Comparison of ENCODE assay signal across 25 cellular contexts in genomic region chr3:157300091-157300490, GRCh38.
"Had no signal": no experiment of that assay in that cellular context is flagged by ENCODE, and none has a peak within 500 bp of the region (broad histone marks: within the 10 kb centered on the region; RNA-seq: fewer than 3 reads in every experiment).

No MANE protein-coding gene starts in this region.

- DNase-seq: activated CD4-positive, CD25-positive, alpha-beta regulatory T cell treated with anti-CD3 and anti-CD28 coated beads, Interleukin-2, amount 50 U/mL, for 72 hours; activated CD8-positive, alpha-beta memory T cell treated with anti-CD3 and anti-CD28 coated beads for 24 hours; activated CD8-positive, alpha-beta memory T cell treated with anti-CD3 and anti-CD28 coated beads, Interleukin-2, amount 50 U/mL, for 48 hours; activated effector memory CD4-positive, alpha-beta T cell treated with anti-CD3 and anti-CD28 coated beads, Interleukin-2, amount 50 U/mL, for 16 hours; activated T-cell treated with anti-CD3 and anti-CD28 coated beads, Interleukin-2, amount 50 U/mL, for 72 hours; adrenal gland; caudate nucleus; endodermal cell; left ventricle myocardium superior; mucosa of descending colon; naive thymus-derived CD8-positive, alpha-beta T cell; pancreas; right lobe of liver; stimulated activated CD4-positive, alpha-beta T cell treated with anti-CD3 and anti-CD28 coated beads, Interleukin-12 subunit alpha, Interleukin-12 subunit beta, amount 100 ng/mL, for 4 hours; stimulated activated CD4-positive, alpha-beta T cell treated with anti-CD3 and anti-CD28 coated beads, Interleukin-1b, Interleukin-23, amount 100 ng/mL, for 48 hours; stimulated activated CD8-positive, alpha-beta memory T cell treated with anti-CD3 and anti-CD28 coated beads, Interleukin-4, amount 100 ng/mL, for 48 hours; stimulated activated naive CD4-positive, alpha-beta T cell; SW 1271; T-helper 2 cell; thyroid gland had no signal

- H3K4me1 ChIP-seq: adrenal gland, pancreas, right lobe of liver, thyroid gland had no signal

- H3K9me3 Mint-ChIP-seq: activated naive CD4-positive, alpha-beta T cell treated with anti-CD3 and anti-CD28 coated beads, Interleukin-2, amount 50 U/mL, for 24 hours; activated T-cell treated with anti-CD3 and anti-CD28 coated beads, Interleukin-2, amount 50 U/mL, for 72 hours; endodermal cell; memory B cell; naive thymus-derived CD8-positive, alpha-beta T cell had no signal

- H3K4me1 Mint-ChIP-seq: activated naive CD4-positive, alpha-beta T cell treated with anti-CD3 and anti-CD28 coated beads, Interleukin-2, amount 50 U/mL, for 24 hours; memory B cell; naive thymus-derived CD8-positive, alpha-beta T cell had no signal

- H3K4me3 ChIP-seq: adrenal gland, mucosa of descending colon, pancreas, right lobe of liver, thyroid gland had no signal

- H3K27me3 Mint-ChIP-seq: activated naive CD4-positive, alpha-beta T cell treated with anti-CD3 and anti-CD28 coated beads, Interleukin-2, amount 50 U/mL, for 24 hours; naive thymus-derived CD8-positive, alpha-beta T cell had no signal

- H3K27me3 ChIP-seq: adrenal gland, pancreas, right lobe of liver, thyroid gland had no signal

- H3K27ac Mint-ChIP-seq: activated naive CD4-positive, alpha-beta T cell treated with anti-CD3 and anti-CD28 coated beads, Interleukin-2, amount 50 U/mL, for 24 hours; activated T-cell treated with anti-CD3 and anti-CD28 coated beads, Interleukin-2, amount 50 U/mL, for 72 hours; endodermal cell; memory B cell; naive thymus-derived CD8-positive, alpha-beta T cell had no signal

- FAIRE-seq: colon, pancreas had no signal

- H3K36me3 ChIP-seq: adrenal gland, pancreas, right lobe of liver, thyroid gland had no signal

- H3K4me3 Mint-ChIP-seq: activated naive CD4-positive, alpha-beta T cell treated with anti-CD3 and anti-CD28 coated beads, Interleukin-2, amount 50 U/mL, for 24 hours; activated T-cell treated with anti-CD3 and anti-CD28 coated beads, Interleukin-2, amount 50 U/mL, for 72 hours; endodermal cell; memory B cell; naive thymus-derived CD8-positive, alpha-beta T cell had no signal

- H3K36me3 Mint-ChIP-seq: activated naive CD4-positive, alpha-beta T cell treated with anti-CD3 and anti-CD28 coated beads, Interleukin-2, amount 50 U/mL, for 24 hours; memory B cell; naive thymus-derived CD8-positive, alpha-beta T cell had no signal

- H3K9me3 ChIP-seq: adrenal gland, mucosa of descending colon, pancreas, right lobe of liver, thyroid gland had no signal

- H3K27ac ChIP-seq: adrenal gland, epithelial cell of prostate, pancreas, right lobe of liver, thyroid gland, VCaP had no signal
